22 cellular contexts compared by ENCODE assay signal in the genomic region with DNA sequence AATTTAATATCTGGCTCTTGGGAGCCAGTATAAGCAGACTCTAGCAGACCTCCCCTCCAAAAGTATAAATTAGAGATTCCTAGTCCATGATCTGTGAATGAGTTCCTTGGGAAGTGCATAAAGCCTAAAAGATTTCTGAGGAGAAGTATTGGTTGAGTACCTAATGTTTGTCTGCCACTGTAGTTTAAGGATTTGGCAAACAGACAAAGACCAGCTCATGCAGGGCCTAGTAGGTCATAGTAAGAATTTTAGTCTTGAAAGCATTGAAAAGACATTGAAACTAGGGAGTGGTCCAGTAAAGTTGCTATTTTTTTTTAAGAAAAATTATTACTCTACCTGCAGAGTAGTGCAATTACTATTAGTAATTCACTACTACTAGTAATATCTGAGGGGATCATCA.
"Had no signal": no experiment of that assay in that cellular context is flagged by ENCODE, and none has a peak within 500 bp of the region (broad histone marks: within the 10 kb centered on the region; RNA-seq: fewer than 3 reads in every experiment).

No MANE protein-coding gene starts in this region.

- H3K27ac ChIP-seq: breast epithelium, esophagus squamous epithelium, gastrocnemius medialis, heart left ventricle, left ventricle myocardium inferior, upper lobe of right lung had no signal

- H3K36me3 ChIP-seq: breast epithelium had no signal

- ATAC-seq: activated CD8-positive, alpha-beta T cell treated with anti-CD3 and anti-CD28 coated beads for 36 hours; gastrocnemius medialis; heart left ventricle; upper lobe of right lung had no signal

- H3K9me3 ChIP-seq: breast epithelium, esophagus squamous epithelium, gastrocnemius medialis, heart left ventricle, left ventricle myocardium inferior, upper lobe of right lung had no signal

- H3K27me3 ChIP-seq: breast epithelium, esophagus squamous epithelium, gastrocnemius medialis, heart left ventricle, upper lobe of right lung had no signal

- DNase-seq: activated CD4-positive, alpha-beta T cell treated with anti-CD3 and anti-CD28 coated beads, Interleukin-2, amount 10 ng/mL, durations not matched to agents 24 days and 14 days; activated CD8-positive, alpha-beta T cell treated with anti-CD3 and anti-CD28 coated beads for 36 hours; activated effector memory CD4-positive, alpha-beta T cell treated with Interleukin-2 at 50 U/mL for 16 hours; activated naive CD4-positive, alpha-beta T cell treated with anti-CD3 and anti-CD28 coated beads, Interleukin-2, amount 10 ng/mL, durations not matched to agents 7 days and 5 days; activated T-cell treated with anti-CD3 and anti-CD28 coated beads, Interleukin-2, amount 50 U/mL, for 48 hours; aorta; dermis blood vessel endothelial cell; effector memory CD4-positive, alpha-beta T cell; esophagus squamous epithelium; gastrocnemius medialis; heart left ventricle; left ventricle myocardium inferior; nephron progenitor cell; occipital lobe; posterior cingulate gyrus; retina; stimulated activated CD4-positive, alpha-beta T cell treated with anti-CD3 and anti-CD28 coated beads, Interleukin-12 subunit alpha, Interleukin-12 subunit beta, amount 100 ng/mL, for 4 hours; stimulated activated CD4-positive, alpha-beta T cell treated with anti-CD3 and anti-CD28 coated beads, Interleukin-1b, Interleukin-23, amount 100 ng/mL, for 48 hours; stimulated activated CD8-positive, alpha-beta memory T cell treated with anti-CD3 and anti-CD28 coated beads, Interleukin-4, amount 100 ng/mL, for 48 hours; stimulated activated naive CD4-positive, alpha-beta T cell; upper lobe of right lung had no signal

- H3K4me1 ChIP-seq: breast epithelium, gastrocnemius medialis, upper lobe of right lung had no signal

- H3K4me3 ChIP-seq: breast epithelium, esophagus squamous epithelium, gastrocnemius medialis, heart left ventricle, left ventricle myocardium inferior, upper lobe of right lung had no signal
